Comparison of ENCODE assay signal across 8 cellular contexts in the genomic region with DNA sequence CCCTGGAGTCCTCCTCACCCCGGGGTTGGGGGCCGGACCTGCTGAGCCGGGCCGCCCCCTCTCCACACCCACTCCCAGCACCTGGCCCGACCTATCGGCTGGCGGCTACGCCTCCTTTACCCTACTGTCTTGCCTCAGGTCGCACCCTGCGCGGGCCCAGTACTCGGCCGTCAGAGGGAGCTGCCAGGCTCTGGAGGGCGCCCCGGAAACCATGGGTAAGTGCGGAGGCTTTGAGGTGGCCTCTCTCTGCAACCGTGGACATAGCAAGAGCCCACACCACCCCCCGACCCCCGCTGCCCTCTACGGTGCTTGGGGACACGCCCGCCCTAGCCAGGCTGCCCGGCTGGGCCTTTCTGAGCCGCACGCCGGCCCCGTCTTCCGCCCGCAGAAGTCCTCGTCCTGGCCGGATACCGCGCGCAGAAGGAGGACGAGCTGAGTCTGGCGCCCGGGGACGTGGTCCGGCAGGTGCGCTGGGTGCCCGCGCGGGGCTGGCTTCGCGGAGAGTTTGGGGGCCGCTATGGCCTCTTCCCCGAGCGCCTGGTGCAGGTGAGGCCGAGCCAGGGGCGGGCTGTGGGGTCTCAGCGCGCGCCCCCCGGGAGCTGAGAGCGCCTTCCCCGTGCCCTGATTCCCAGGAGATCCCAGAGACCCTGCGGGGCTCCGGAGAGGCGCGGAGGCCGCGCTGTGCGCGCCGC. TPM values are rescaled to one million over a fixed set of nuclear protein-coding genes. Genes with fewer than 3 reads are reported as not detected.
DNase-seq lines count a peak whose midpoint lies in the region; ATAC-seq and TF ChIP-seq lines count a peak whose summit lies in the region.

A gene (plus strand): TSS at position 159 of the 692 bp plus-strand sequence. CDS start 53 bp downstream, at position 212.

- H3K36me3 Mint-ChIP-seq in mesothelial cell of epicardium: peaks cover 28% of the 10 kb centered on the region

- no peak; the same call in 1 of the 2 replicates for TF ChIP-seq RAD21 in Ishikawa (IDR thresholded peaks at IDR 0.05; ENCODE audit: low read depth)

- WGBS in transverse colon (ENCODE audit: low coverage in 1 of 2), 2 donors: 2% methylated on average over 51 of the region's 65 CpGs; no CpG with 5 or more reads in 1 of the 2 donors

- H3K4me1 Mint-ChIP-seq in mesothelial cell of epicardium: peaks cover 17% of the 10 kb centered on the region

- TF ChIP-seq EP300 in Ishikawa (IDR thresholded peaks at IDR 0.05; ENCODE audit: borderline replicate concordance): no peak
- TF ChIP-seq EP300 in transverse colon (IDR thresholded peaks at IDR 0.05; ENCODE audit: low read depth): no peak

- H3K27ac ChIP-seq in VCaP: peak within 1 kb of the TSS; percentile 78
- H3K27ac ChIP-seq in duodenal mucosa (ENCODE audit: low read depth, low read length): peak within 1 kb of the TSS; percentile 86
- peak within 1 kb of the TSS; percentile 85 to 96 (median 92) for H3K27ac ChIP-seq in transverse colon

- peak; percentile 42 for DNase-seq in GM03348 (ENCODE audit: low spot score)
- peak in 1 of 2 experiments; percentile 56 for DNase-seq in mesothelial cell of epicardium (ENCODE audit: low spot score in 2 of 2, unreplicated experiment in 2 of 2)
- DNase-seq in transverse colon: peak; percentile 82
- no peak for DNase-seq in SW 1271 (lab: John Stamatoyannopoulos, UW)

- peak within 1 kb of the TSS; percentile 95 for H3K27ac Mint-ChIP-seq in mesothelial cell of epicardium

- H3K27me3 ChIP-seq in duodenal mucosa (ENCODE audit: control insufficient read depth in 1 of 2, insufficient read depth in 2 of 2, low read length in 2 of 2) (no peaks in the 10 kb centered on the region), transverse colon (no peaks in the 10 kb centered on the region)

- H3K4me3 Mint-ChIP-seq in mesothelial cell of epicardium: peak within 1 kb of the TSS; percentile 99

- in situ Hi-C loops in transverse colon (cut with MboI; ENCODE audit: low pct_ligation_motif_present in 1 of 4, low pct_unique_long_range_greater_than_20kb in 1 of 4, low sequenced_read_pairs in 3 of 4): no loop called here

- H3K9ac ChIP-seq in duodenal mucosa (ENCODE audit: low read depth in 1 of 2, low read length in 2 of 2): peak within 1 kb of the TSS; percentile 81 to 87

- ATAC-seq in GM21717 (IDR thresholded peaks at IDR 0.05; ENCODE audit: unreplicated experiment): peak; percentile 27

- H3K36me3 ChIP-seq in duodenal mucosa (ENCODE audit: control insufficient read depth in 1 of 2, insufficient read depth in 2 of 2, low read length in 2 of 2) (peaks cover 21 to 31% of the 10 kb centered on the region in 2 donors), transverse colon (peaks cover 0 to 20% (median 13%) of the 10 kb centered on the region in 4 donors)

- H3K9me3 Mint-ChIP-seq in mesothelial cell of epicardium: no peaks in the 10 kb centered on the region

- H3K4me3 ChIP-seq in duodenal mucosa (ENCODE audit: low read depth in 1 of 2, low read length in 2 of 2): peak within 1 kb of the TSS; percentile 62 to 92
- peak within 1 kb of the TSS; percentile 45 to 84 (median 76) for H3K4me3 ChIP-seq in transverse colon

- H3K4me1 ChIP-seq in duodenal mucosa (ENCODE audit: control insufficient read depth in 1 of 2, insufficient read depth in 2 of 2, low read length in 2 of 2) (peaks cover 20 to 21% of the 10 kb centered on the region in 2 donors), transverse colon (peaks cover 11 to 20% (median 17%) of the 10 kb centered on the region in 4 donors)

- H3K9me3 ChIP-seq in duodenal mucosa (ENCODE audit: control insufficient read depth in 1 of 2, low read length in 2 of 2) (no peaks in the 10 kb centered on the region), transverse colon (no peaks in the 10 kb centered on the region)

- H3K27me3 Mint-ChIP-seq in mesothelial cell of epicardium (ENCODE audit: low read depth): no peaks in the 10 kb centered on the region

- TF ChIP-seq POLR2A in transverse colon (IDR thresholded peaks at IDR 0.05): peak; percentile 74

- intact Hi-C loops in transverse colon (cut with DNase I; ENCODE audit: low total_unique reads): loop anchor here (5.0 kb wide), 1 partner anchor 789 kb away; no protein-coding TSS in a partner anchor

- peak; percentile 20 for TF ChIP-seq CTCF in VCaP (conservative IDR thresholded peaks at IDR 0.05)
- TF ChIP-seq CTCF in mesothelial cell of epicardium (IDR thresholded peaks at IDR 0.05; ENCODE audit: unreplicated experiment): no peak
- TF ChIP-seq CTCF in transverse colon (IDR thresholded peaks at IDR 0.05): no peak

TF ChIP-seq in Ishikawa, 13 proteins besides CTCF, POLR2A, EP300 and RAD21:
- TF ChIP-seq NFIC (IDR thresholded peaks at IDR 0.05): no peak
- TF ChIP-seq, protein P1, sequence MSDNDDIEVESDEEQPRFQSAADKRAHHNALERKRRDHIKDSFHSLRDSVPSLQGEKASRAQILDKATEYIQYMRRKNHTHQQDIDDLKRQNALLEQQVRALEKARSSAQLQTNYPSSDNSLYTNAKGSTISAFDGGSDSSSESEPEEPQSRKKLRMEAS (IDR thresholded peaks at IDR 0.05): no peak
- TF ChIP-seq TAF1 (IDR thresholded peaks at IDR 0.05; ENCODE audit: low read depth): no peak
- TF ChIP-seq, protein P2, sequence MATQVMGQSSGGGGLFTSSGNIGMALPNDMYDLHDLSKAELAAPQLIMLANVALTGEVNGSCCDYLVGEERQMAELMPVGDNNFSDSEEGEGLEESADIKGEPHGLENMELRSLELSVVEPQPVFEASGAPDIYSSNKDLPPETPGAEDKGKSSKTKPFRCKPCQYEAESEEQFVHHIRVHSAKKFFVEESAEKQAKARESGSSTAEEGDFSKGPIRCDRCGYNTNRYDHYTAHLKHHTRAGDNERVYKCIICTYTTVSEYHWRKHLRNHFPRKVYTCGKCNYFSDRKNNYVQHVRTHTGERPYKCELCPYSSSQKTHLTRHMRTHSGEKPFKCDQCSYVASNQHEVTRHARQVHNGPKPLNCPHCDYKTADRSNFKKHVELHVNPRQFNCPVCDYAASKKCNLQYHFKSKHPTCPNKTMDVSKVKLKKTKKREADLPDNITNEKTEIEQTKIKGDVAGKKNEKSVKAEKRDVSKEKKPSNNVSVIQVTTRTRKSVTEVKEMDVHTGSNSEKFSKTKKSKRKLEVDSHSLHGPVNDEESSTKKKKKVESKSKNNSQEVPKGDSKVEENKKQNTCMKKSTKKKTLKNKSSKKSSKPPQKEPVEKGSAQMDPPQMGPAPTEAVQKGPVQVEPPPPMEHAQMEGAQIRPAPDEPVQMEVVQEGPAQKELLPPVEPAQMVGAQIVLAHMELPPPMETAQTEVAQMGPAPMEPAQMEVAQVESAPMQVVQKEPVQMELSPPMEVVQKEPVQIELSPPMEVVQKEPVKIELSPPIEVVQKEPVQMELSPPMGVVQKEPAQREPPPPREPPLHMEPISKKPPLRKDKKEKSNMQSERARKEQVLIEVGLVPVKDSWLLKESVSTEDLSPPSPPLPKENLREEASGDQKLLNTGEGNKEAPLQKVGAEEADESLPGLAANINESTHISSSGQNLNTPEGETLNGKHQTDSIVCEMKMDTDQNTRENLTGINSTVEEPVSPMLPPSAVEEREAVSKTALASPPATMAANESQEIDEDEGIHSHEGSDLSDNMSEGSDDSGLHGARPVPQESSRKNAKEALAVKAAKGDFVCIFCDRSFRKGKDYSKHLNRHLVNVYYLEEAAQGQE (IDR thresholded peaks at IDR 0.05; ENCODE audit: low read depth): no peak
- TF ChIP-seq ZBTB7A (IDR thresholded peaks at IDR 0.05; ENCODE audit: low read depth): no peak; the same call in 1 of the 2 replicates
- TF ChIP-seq TEAD4 (IDR thresholded peaks at IDR 0.05): no peak
- 0 out of 2 replicates have a peak, but pooled peaks have one; percentile 17 for TF ChIP-seq TCF12 (IDR thresholded peaks at IDR 0.05; ENCODE audit: low read depth)
- TF ChIP-seq, protein P3, sequence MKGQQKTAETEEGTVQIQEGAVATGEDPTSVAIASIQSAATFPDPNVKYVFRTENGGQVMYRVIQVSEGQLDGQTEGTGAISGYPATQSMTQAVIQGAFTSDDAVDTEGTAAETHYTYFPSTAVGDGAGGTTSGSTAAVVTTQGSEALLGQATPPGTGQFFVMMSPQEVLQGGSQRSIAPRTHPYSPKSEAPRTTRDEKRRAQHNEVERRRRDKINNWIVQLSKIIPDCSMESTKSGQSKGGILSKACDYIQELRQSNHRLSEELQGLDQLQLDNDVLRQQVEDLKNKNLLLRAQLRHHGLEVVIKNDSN (IDR thresholded peaks at IDR 0.05): no peak
- TF ChIP-seq EGR1 (IDR thresholded peaks at IDR 0.05): peak; percentile 41; the same call in 1 of the 2 replicates
- TF ChIP-seq FOXM1 (IDR thresholded peaks at IDR 0.05; ENCODE audit: borderline replicate concordance, low read depth): no peak
- no peak for TF ChIP-seq CREB1 (IDR thresholded peaks at IDR 0.05; ENCODE audit: low read depth)
TF ChIP-seq in Ishikawa: peak in this region for 2.

RNA-seq across cellular contexts. Expression of the gene that starts here (rescaled TPM):
- total RNA-seq in mesothelial cell of epicardium (44.3 to 47.1 TPM (median 47.0 TPM) in 3 replicates), transverse colon (100 to 1,000 TPM in 1 of 4 donors, 10 to 100 TPM in 3; 12.7 to 143 (median 15.9) TPM)

Comparison
In these comparisons a context has a peak if more than half of its experiments do, and no peak if none do; other contexts are left out.
1. DNase-seq: peak in GM03348 (single experiment) and transverse colon (single experiment); none in SW 1271 (0 of 2).
2. Peak in every context shown above with its lines, with median percentiles within 50 percentile points of each other: H3K27ac ChIP-seq.